8 cellular contexts compared by ENCODE assay signal in genomic region chr19:52922841-52923781, GRCh38. TPM values are rescaled to one million over a fixed set of nuclear protein-coding genes. Genes with fewer than 3 reads are reported as not detected.
DNase-seq lines count a peak whose midpoint lies in the region; ATAC-seq and TF ChIP-seq lines count a peak whose summit lies in the region.

Gene ZNF888, minus strand, starts transcription at chr19:52923428. Its CDS starts 5,555 bp downstream, at chr19:52917873.

- POLR2A ChIA-PET in OCI-LY7 (lab: Charles Lee) = interaction anchor here (0.6 kb wide), 1 partner anchor 610 kb away, joined by 4 read pairs; no protein-coding TSS in a partner anchor

- H3K36me3 Mint-ChIP-seq in activated T-cell treated with anti-CD3 and anti-CD28 coated beads, Interleukin-2, amount 50 U/mL, for 4 hours (ENCODE audit: insufficient read depth) = peaks cover 1% of the 10 kb centered on the region

- H3K9ac ChIP-seq in muscle layer of colon (ENCODE audit: low read length) = peak within 1 kb of the TSS; percentile 84

- H3K4me3 ChIP-seq in OCI-LY7 (ENCODE audit: low read depth, low read length, poor library complexity, severe bottlenecking) (peak within 1 kb of the TSS; percentile 78), esophagus (ENCODE audit: low read depth in 1 of 2, low read length in 2 of 2) (peak within 1 kb of the TSS; percentile 51 to 85), muscle layer of colon (ENCODE audit: low read depth in 1 of 2, low read length in 2 of 2) (peak within 1 kb of the TSS; percentile 53 to 99)

- 2% methylated on average over 55 of the region's 55 CpGs for WGBS in esophagus, 2 donors

- ATAC-seq in GM19397 (IDR thresholded peaks at IDR 0.05; ENCODE audit: unreplicated experiment) = peak; percentile 98
- ATAC-seq in activated T-cell treated with anti-CD3 and anti-CD28 coated beads, Interleukin-2, amount 50 U/mL, for 4 hours = peak; percentile 100

- CTCF ChIA-PET in OCI-LY7 (lab: Charles Lee; ENCODE audit: unreplicated experiment) = no interaction called here

- H3K36me3 ChIP-seq in OCI-LY7 (ENCODE audit: insufficient read depth, low read length) = peaks cover 19% of the 10 kb centered on the region
- no peaks in the 10 kb centered on the region for H3K36me3 ChIP-seq in esophagus (ENCODE audit: control insufficient read depth in 2 of 2, insufficient read depth in 2 of 2, low read length in 1 of 2)
- no peaks in the 10 kb centered on the region for H3K36me3 ChIP-seq in muscle layer of colon (ENCODE audit: insufficient read depth, low read length)

- H3K27me3 ChIP-seq in esophagus (ENCODE audit: control insufficient read depth in 1 of 2, insufficient read depth in 2 of 2, low read length in 2 of 2) = no peaks in the 10 kb centered on the region
- no peaks in the 10 kb centered on the region for H3K27me3 ChIP-seq in muscle layer of colon (ENCODE audit: control insufficient read depth in 1 of 2, insufficient read depth in 2 of 2, low read length in 2 of 2)

- H3K4me1 Mint-ChIP-seq in activated T-cell treated with anti-CD3 and anti-CD28 coated beads, Interleukin-2, amount 50 U/mL, for 4 hours (ENCODE audit: low read depth) = peaks cover 18% of the 10 kb centered on the region

- no peaks in the 10 kb centered on the region for H3K9me3 ChIP-seq in OCI-LY7 (ENCODE audit: low read length)
- no peaks in the 10 kb centered on the region for H3K9me3 ChIP-seq in esophagus (ENCODE audit: control insufficient read depth in 2 of 2, insufficient read depth in 1 of 2, low read depth in 1 of 2, low read length in 1 of 2)
- no peaks in the 10 kb centered on the region for H3K9me3 ChIP-seq in muscle layer of colon (ENCODE audit: low read length)

- H3K27me3 Mint-ChIP-seq in activated T-cell treated with anti-CD3 and anti-CD28 coated beads, Interleukin-2, amount 50 U/mL, for 4 hours (ENCODE audit: low read depth) = no peaks in the 10 kb centered on the region

- H3K4me1 ChIP-seq in OCI-LY7 (ENCODE audit: insufficient read depth, low read length, poor library complexity, severe bottlenecking) (peaks cover 18% of the 10 kb centered on the region), esophagus (ENCODE audit: control insufficient read depth in 2 of 2, insufficient read depth in 2 of 2, low read length in 1 of 2) (peaks cover 0 to 3% of the 10 kb centered on the region in 2 donors), muscle layer of colon (ENCODE audit: insufficient read depth, low read length) (peaks cover 10% of the 10 kb centered on the region)

- intact Hi-C loops in OCI-LY7 (cut with micrococcal nuclease; ENCODE audit: unreplicated experiment) = no loop called here

- TF ChIP-seq CTCF in OCI-LY7 (conservative IDR thresholded peaks at IDR 0.05; ENCODE audit: low read length) = no peak

- peaks cover 9% of the 10 kb centered on the region for H3K9me3 Mint-ChIP-seq in activated T-cell treated with anti-CD3 and anti-CD28 coated beads, Interleukin-2, amount 50 U/mL, for 4 hours

- peak; percentile 91 for DNase-seq in CD1c-positive myeloid dendritic cell (ENCODE audit: extremely low spot score)
- peak; percentile 93 for DNase-seq in HK-2 (ENCODE audit: unreplicated experiment)
- peak; percentile 88 for DNase-seq in OCI-LY7 (ENCODE audit: low spot score)
- DNase-seq in activated T-cell treated with anti-CD3 and anti-CD28 coated beads, Interleukin-2, amount 50 U/mL, for 4 hours = peak; percentile 81
- DNase-seq in stimulated activated CD8-positive, alpha-beta memory T cell treated with anti-CD3 and anti-CD28 coated beads, Interleukin-7, amount 100 ng/mL, for 1 hour (ENCODE audit: low read depth in 2 of 2) = peak; percentile 68 to 75

- H2AFZ ChIP-seq in OCI-LY7 (ENCODE audit: low read length) = peak within 1 kb of the TSS; percentile 84; the same call in 1 of the 2 replicates

- peaks cover 9% of the 10 kb centered on the region; the same call in 1 of the 2 replicates for H3K79me2 ChIP-seq in OCI-LY7 (ENCODE audit: insufficient read depth, low read depth, low read length)

- no peaks in the 10 kb centered on the region for H3K9me2 ChIP-seq in OCI-LY7 (ENCODE audit: insufficient read depth, low read length)

- H3K4me2 ChIP-seq in OCI-LY7 (ENCODE audit: low read length) = peak within 1 kb of the TSS; percentile 65

- H4K20me1 ChIP-seq in OCI-LY7 (ENCODE audit: insufficient read depth, low read length) = no peaks in the 10 kb centered on the region

- H3K27ac ChIP-seq in OCI-LY7 (ENCODE audit: low read depth, low read length, poor library complexity, severe bottlenecking) = peak within 1 kb of the TSS; percentile 54
- H3K27ac ChIP-seq in esophagus (ENCODE audit: low read depth in 2 of 2, low read length in 1 of 2) = peak within 1 kb of the TSS; percentile 83 to 98
- H3K27ac ChIP-seq in muscle layer of colon (ENCODE audit: low read depth, low read length) = peak within 1 kb of the TSS; percentile 71

- BruUV-seq in OCI-LY7 (replicated peaks; lab: Mats Ljungman, UMichigan) = TSS peak; percentile 79

- peak within 1 kb of the TSS; percentile 88 for H3K4me3 Mint-ChIP-seq in activated T-cell treated with anti-CD3 and anti-CD28 coated beads, Interleukin-2, amount 50 U/mL, for 4 hours

RNA-seq across cellular contexts. Expression of gene ZNF888, which starts in this region (rescaled TPM):
- 7.4 and 8.5 TPM in 2 replicates for total RNA-seq in OCI-LY7 (2014; rRNA removed; shearing (Covaris generic))
- total RNA-seq in OCI-LY7 (2022) = 9.0 and 11.3 TPM in 2 replicates
- 1 to 10 TPM in 1 of 3 donors, under 1 TPM in 2; 0.74 to 1.3 (median 0.98) TPM for total RNA-seq in activated T-cell treated with anti-CD3 and anti-CD28 coated beads, Interleukin-2, amount 50 U/mL, for 4 hours
- polyA plus RNA-seq in esophagus = 1 to 10 TPM; 1.9 to 2.7 TPM

Comparison
In these comparisons a context has a peak if more than half of its experiments do, and no peak if none do; other contexts are left out.
1. Peak in every context shown above with its lines: DNase-seq, ATAC-seq, H3K4me3 ChIP-seq and H3K27ac ChIP-seq.